1 cellular context compared by ENCODE assay signal in the genomic region with DNA sequence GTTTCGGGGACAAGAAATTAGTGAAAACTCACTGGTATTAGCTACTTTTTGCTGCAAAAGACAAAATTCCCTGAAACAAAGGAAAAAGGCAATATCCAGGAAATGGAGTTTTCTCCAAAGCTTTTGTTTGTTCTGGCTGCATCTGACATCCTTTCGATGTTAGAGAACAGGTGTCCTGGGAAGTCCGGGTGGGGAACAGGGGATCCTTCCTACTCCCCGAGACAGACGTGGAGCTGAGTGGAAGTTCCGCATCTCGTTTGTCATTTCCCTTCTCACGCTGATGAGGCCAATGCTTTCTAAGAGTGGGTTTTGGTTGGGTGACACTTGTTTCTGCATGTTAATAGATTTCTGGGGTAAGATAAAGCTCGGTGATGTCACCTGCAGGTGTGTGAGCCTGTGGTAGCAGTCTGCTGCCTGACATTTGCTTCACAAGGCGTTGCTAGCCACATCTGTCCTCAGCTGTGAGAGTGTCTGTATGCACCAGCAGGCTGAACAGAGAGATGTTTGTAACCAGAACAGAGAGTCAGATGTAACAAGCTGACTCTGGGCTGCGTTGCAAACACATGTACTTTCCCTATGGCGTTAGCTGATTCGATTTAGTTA.
TF ChIP-seq lines count a peak whose summit lies in the region.

No MANE protein-coding gene starts in this region.

TF ChIP-seq in WTC11, 78 proteins besides CTCF, POLR2A, EP300 and RAD21 (continued from another document):
- TF ChIP-seq, protein P1, sequence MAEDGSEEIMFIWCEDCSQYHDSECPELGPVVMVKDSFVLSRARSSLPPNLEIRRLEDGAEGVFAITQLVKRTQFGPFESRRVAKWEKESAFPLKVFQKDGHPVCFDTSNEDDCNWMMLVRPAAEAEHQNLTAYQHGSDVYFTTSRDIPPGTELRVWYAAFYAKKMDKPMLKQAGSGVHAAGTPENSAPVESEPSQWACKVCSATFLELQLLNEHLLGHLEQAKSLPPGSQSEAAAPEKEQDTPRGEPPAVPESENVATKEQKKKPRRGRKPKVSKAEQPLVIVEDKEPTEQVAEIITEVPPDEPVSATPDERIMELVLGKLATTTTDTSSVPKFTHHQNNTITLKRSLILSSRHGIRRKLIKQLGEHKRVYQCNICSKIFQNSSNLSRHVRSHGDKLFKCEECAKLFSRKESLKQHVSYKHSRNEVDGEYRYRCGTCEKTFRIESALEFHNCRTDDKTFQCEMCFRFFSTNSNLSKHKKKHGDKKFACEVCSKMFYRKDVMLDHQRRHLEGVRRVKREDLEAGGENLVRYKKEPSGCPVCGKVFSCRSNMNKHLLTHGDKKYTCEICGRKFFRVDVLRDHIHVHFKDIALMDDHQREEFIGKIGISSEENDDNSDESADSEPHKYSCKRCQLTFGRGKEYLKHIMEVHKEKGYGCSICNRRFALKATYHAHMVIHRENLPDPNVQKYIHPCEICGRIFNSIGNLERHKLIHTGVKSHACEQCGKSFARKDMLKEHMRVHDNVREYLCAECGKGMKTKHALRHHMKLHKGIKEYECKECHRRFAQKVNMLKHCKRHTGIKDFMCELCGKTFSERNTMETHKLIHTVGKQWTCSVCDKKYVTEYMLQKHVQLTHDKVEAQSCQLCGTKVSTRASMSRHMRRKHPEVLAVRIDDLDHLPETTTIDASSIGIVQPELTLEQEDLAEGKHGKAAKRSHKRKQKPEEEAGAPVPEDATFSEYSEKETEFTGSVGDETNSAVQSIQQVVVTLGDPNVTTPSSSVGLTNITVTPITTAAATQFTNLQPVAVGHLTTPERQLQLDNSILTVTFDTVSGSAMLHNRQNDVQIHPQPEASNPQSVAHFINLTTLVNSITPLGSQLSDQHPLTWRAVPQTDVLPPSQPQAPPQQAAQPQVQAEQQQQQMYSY (CRISPR knock-in tag; IDR thresholded peaks at IDR 0.05): no peak
- TF ChIP-seq, protein P2, sequence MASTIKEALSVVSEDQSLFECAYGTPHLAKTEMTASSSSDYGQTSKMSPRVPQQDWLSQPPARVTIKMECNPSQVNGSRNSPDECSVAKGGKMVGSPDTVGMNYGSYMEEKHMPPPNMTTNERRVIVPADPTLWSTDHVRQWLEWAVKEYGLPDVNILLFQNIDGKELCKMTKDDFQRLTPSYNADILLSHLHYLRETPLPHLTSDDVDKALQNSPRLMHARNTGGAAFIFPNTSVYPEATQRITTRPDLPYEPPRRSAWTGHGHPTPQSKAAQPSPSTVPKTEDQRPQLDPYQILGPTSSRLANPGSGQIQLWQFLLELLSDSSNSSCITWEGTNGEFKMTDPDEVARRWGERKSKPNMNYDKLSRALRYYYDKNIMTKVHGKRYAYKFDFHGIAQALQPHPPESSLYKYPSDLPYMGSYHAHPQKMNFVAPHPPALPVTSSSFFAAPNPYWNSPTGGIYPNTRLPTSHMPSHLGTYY (CRISPR knock-in tag; IDR thresholded peaks at IDR 0.05): no peak
- TF ChIP-seq FOXP1 (CRISPR knock-in tag; IDR thresholded peaks at IDR 0.05; ENCODE audit: borderline replicate concordance) (no peak), ZNF121 (CRISPR knock-in tag; IDR thresholded peaks at IDR 0.05) (no peak), OVOL2 (CRISPR knock-in tag; IDR thresholded peaks at IDR 0.05; ENCODE audit: borderline replicate concordance) (no peak), NFATC4 (CRISPR knock-in tag; IDR thresholded peaks at IDR 0.05) (no peak), SMAD4 (CRISPR knock-in tag; IDR thresholded peaks at IDR 0.05) (no peak), ZNF416 (CRISPR knock-in tag; IDR thresholded peaks at IDR 0.05) (no peak)
- TF ChIP-seq, protein P3, sequence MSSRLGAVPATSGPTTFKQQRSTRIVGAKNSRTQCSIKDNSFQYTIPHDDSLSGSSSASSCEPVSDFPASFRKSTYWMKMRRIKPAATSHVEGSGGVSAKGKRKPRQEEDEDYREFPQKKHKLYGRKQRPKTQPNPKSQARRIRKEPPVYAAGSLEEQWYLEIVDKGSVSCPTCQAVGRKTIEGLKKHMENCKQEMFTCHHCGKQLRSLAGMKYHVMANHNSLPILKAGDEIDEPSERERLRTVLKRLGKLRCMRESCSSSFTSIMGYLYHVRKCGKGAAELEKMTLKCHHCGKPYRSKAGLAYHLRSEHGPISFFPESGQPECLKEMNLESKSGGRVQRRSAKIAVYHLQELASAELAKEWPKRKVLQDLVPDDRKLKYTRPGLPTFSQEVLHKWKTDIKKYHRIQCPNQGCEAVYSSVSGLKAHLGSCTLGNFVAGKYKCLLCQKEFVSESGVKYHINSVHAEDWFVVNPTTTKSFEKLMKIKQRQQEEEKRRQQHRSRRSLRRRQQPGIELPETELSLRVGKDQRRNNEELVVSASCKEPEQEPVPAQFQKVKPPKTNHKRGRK (CRISPR knock-in tag; IDR thresholded peaks at IDR 0.05; ENCODE audit: borderline replicate concordance): no peak
- TF ChIP-seq, protein P4, sequence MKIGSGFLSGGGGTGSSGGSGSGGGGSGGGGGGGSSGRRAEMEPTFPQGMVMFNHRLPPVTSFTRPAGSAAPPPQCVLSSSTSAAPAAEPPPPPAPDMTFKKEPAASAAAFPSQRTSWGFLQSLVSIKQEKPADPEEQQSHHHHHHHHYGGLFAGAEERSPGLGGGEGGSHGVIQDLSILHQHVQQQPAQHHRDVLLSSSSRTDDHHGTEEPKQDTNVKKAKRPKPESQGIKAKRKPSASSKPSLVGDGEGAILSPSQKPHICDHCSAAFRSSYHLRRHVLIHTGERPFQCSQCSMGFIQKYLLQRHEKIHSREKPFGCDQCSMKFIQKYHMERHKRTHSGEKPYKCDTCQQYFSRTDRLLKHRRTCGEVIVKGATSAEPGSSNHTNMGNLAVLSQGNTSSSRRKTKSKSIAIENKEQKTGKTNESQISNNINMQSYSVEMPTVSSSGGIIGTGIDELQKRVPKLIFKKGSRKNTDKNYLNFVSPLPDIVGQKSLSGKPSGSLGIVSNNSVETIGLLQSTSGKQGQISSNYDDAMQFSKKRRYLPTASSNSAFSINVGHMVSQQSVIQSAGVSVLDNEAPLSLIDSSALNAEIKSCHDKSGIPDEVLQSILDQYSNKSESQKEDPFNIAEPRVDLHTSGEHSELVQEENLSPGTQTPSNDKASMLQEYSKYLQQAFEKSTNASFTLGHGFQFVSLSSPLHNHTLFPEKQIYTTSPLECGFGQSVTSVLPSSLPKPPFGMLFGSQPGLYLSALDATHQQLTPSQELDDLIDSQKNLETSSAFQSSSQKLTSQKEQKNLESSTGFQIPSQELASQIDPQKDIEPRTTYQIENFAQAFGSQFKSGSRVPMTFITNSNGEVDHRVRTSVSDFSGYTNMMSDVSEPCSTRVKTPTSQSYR (CRISPR knock-in tag; IDR thresholded peaks at IDR 0.05): no peak
